Comparison of ENCODE assay signal across 12 cellular contexts in the genomic region with DNA sequence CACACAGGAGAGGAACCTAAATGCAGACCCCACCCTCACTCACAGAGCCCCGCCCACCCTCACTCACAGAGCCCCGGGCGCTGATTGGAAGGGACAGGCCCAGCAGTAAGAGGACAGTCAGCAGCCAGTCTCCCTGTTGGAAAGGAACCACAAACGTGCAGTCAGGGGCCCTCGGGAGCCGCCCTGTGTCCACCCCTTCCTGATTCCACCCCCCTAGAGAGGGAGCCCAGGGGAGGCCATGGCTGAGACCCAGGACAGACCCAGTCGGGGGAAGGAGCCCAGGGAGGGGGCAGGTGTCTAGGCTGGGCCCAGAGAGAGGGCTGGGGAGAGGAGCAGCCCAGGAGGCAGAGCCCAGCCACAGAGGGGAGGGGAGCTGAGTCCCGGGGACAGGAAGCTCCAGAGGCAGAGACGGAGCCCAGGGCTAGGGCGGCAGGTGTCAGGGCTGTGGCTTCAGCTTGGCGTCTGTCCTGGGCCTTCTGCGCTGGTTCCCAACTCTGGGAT. TPM values are rescaled to one million over a fixed set of nuclear protein-coding genes. Genes with fewer than 3 reads are reported as not detected.
DNase-seq lines count a peak whose midpoint lies in the region; ATAC-seq and TF ChIP-seq lines count a peak whose summit lies in the region.
"Not testable (repeated sequence)": the region's sequence is repeated elsewhere in the genome, so short reads cannot be mapped to it uniquely, and the experiment has no call there.
"Had no signal": no experiment of that assay in that cellular context is flagged by ENCODE, and none has a peak within 500 bp of the region (broad histone marks: within the 10 kb centered on the region; RNA-seq: fewer than 3 reads in every experiment).

No MANE protein-coding gene starts in this region.

- H3K27me3 Mint-ChIP-seq in activated T-helper 17 cell treated with anti-CD3 and anti-CD28 coated beads, Interleukin-2, amount 50 U/mL, for 72 hours: not testable (repeated sequence)
- H3K27me3 Mint-ChIP-seq in nephron (ENCODE audit: low read depth): peaks cover 12% of the 10 kb centered on the region

- not testable (repeated sequence) for H3K27ac Mint-ChIP-seq in activated T-helper 17 cell treated with anti-CD3 and anti-CD28 coated beads, Interleukin-2, amount 50 U/mL, for 72 hours
- peak overlapping the region in 2 of 3 experiments; percentile 30 to 48 for H3K27ac Mint-ChIP-seq in nephron

- not testable (repeated sequence) for H3K9me3 ChIP-seq in BE2C; HUES64 (ENCODE audit: insufficient read depth, low read depth, low read length); cardiac muscle cell (ENCODE audit: low read depth)

- H3K9me3 Mint-ChIP-seq in activated T-helper 17 cell treated with anti-CD3 and anti-CD28 coated beads, Interleukin-2, amount 50 U/mL, for 72 hours; nephron: not testable (repeated sequence)

- H3K36me3 ChIP-seq in BE2C; HUES64 (ENCODE audit: insufficient read depth, low read length); cardiac muscle cell: not testable (repeated sequence)

- DNase-seq in BE2C (peak; percentile 90), NCI-H82 (lab: John Stamatoyannopoulos, UW) (peak; percentile 36), cardiac muscle cell (ENCODE audit: low read depth in 1 of 2, low spot score in 1 of 2) (peak in 1 of 2 donors; percentile 78)

- H3K4me1 ChIP-seq in BE2C; HUES64 (ENCODE audit: insufficient read depth, low read length); cardiac muscle cell (ENCODE audit: low read depth): not testable (repeated sequence)

- H3K9ac ChIP-seq in HUES64 (ENCODE audit: low read depth, low read length): not testable (repeated sequence)

- not testable (repeated sequence) for H3K4me3 Mint-ChIP-seq in activated T-helper 17 cell treated with anti-CD3 and anti-CD28 coated beads, Interleukin-2, amount 50 U/mL, for 72 hours; nephron

- not testable (repeated sequence) for H3K36me3 Mint-ChIP-seq in activated T-helper 17 cell treated with anti-CD3 and anti-CD28 coated beads, Interleukin-2, amount 50 U/mL, for 72 hours (ENCODE audit: low read depth); nephron (ENCODE audit: low read depth)

- peak; percentile 23 for ATAC-seq in activated T-helper 17 cell treated with anti-CD3 and anti-CD28 coated beads, Interleukin-2, amount 50 U/mL, for 72 hours (replicated peaks)

- not testable (repeated sequence) for H3K27me3 ChIP-seq in BE2C; HUES64 (ENCODE audit: insufficient read depth, low read length); cardiac muscle cell

- 23% methylated on average over 9 of the region's 12 CpGs for WGBS in HUES64

- TF ChIP-seq CTCF in BE2C (IDR thresholded peaks at IDR 0.05; ENCODE audit: low read depth, low read length); cardiac muscle cell (IDR thresholded peaks at IDR 0.05; ENCODE audit: low read depth, low read length); nephron (IDR thresholded peaks at IDR 0.05; ENCODE audit: unreplicated experiment in 3 of 3): not testable (repeated sequence)

- H3K27ac ChIP-seq in HUES64 (ENCODE audit: low read depth, low read length): not testable (repeated sequence)
- peak overlapping the region; percentile 66 for H3K27ac ChIP-seq in cardiac muscle cell

- peaks cover 15% of the 10 kb centered on the region for H3K4me1 Mint-ChIP-seq in activated T-helper 17 cell treated with anti-CD3 and anti-CD28 coated beads, Interleukin-2, amount 50 U/mL, for 72 hours
- H3K4me1 Mint-ChIP-seq in nephron: peaks cover 17% of the 10 kb centered on the region

- H3K4me3 ChIP-seq in BE2C (ENCODE audit: low read depth, low read length); cardiac muscle cell: not testable (repeated sequence)
- H3K4me3 ChIP-seq in HUES64 (ENCODE audit: low read length): 0 out of 2 replicates have a peak overlapping the region, but pooled peaks have one; percentile 8

RNA-seq across cellular contexts. Expression of gene APOBEC3B, which starts 10.8 kb away (rescaled TPM):
- 0.43 TPM for polyA plus RNA-seq in BE2C (2012; ENCODE audit: insufficient read depth, insufficient read length, low read depth)
- 21.8 TPM for polyA plus RNA-seq in HUES64 (2013, experiment 1 of 2)
- polyA plus RNA-seq in HUES64 (2013, experiment 2 of 2): 22.9 TPM
- 10 to 100 TPM in 1 of 2 donors, 1 to 10 TPM in 1; 9.2 to 33.6 TPM for total RNA-seq in activated T-helper 17 cell treated with anti-CD3 and anti-CD28 coated beads, Interleukin-2, amount 50 U/mL, for 72 hours
- total RNA-seq in cardiac muscle cell: 1.1 and 6.5 TPM in 2 replicates
- 6.8 and 9.4 TPM in 2 replicates for polyA plus RNA-seq in cardiac muscle cell

RNA-seq across cellular contexts. Expression of gene APOBEC3C, which starts 21.1 kb away (rescaled TPM):
- polyA plus RNA-seq in BE2C (2012; ENCODE audit: insufficient read depth, insufficient read length, low read depth): 25.9 TPM
- polyA plus RNA-seq in HUES64 (2013, experiment 1 of 2): 15.7 TPM
- polyA plus RNA-seq in HUES64 (2013, experiment 2 of 2): 20.2 TPM
- total RNA-seq in activated T-helper 17 cell treated with anti-CD3 and anti-CD28 coated beads, Interleukin-2, amount 50 U/mL, for 72 hours: 100 to 1,000 TPM; 115 to 128 TPM
- 12.8 and 15.7 TPM in 2 replicates for total RNA-seq in cardiac muscle cell
- polyA plus RNA-seq in cardiac muscle cell: 71.7 and 84.0 TPM in 2 replicates

RNA-seq across cellular contexts. Expression of gene APOBEC3D, which starts 28.0 kb away (rescaled TPM):
- 0.43 TPM for polyA plus RNA-seq in BE2C (2012; ENCODE audit: insufficient read depth, insufficient read length, low read depth)
- 2.1 TPM for polyA plus RNA-seq in HUES64 (2013, experiment 1 of 2)
- 5.2 TPM for polyA plus RNA-seq in HUES64 (2013, experiment 2 of 2)
- 10 to 100 TPM; 30.7 to 51.8 TPM for total RNA-seq in activated T-helper 17 cell treated with anti-CD3 and anti-CD28 coated beads, Interleukin-2, amount 50 U/mL, for 72 hours
- total RNA-seq in cardiac muscle cell: 2.0 and 4.3 TPM in 2 replicates
- 0.99 and 1.3 TPM in 2 replicates for polyA plus RNA-seq in cardiac muscle cell

RNA-seq across cellular contexts. Expression of gene APOBEC3A, which starts 35.5 kb away (rescaled TPM):
- not detected for polyA plus RNA-seq in BE2C (2012; ENCODE audit: insufficient read depth, insufficient read length, low read depth)
- not detected for polyA plus RNA-seq in HUES64 (2013, experiment 1 of 2)
- polyA plus RNA-seq in HUES64 (2013, experiment 2 of 2): not detected
- total RNA-seq in activated T-helper 17 cell treated with anti-CD3 and anti-CD28 coated beads, Interleukin-2, amount 50 U/mL, for 72 hours: not detected
- total RNA-seq in cardiac muscle cell: 0.18 TPM in 1 of 2 replicates, not detected in the other
- not detected in 2 replicates for polyA plus RNA-seq in cardiac muscle cell
- total RNA-seq: A172; CD4-positive, CD25-positive, alpha-beta regulatory T cell; mucosa of gallbladder; T-helper 2 cell treated with Interferon-gamma antibody and Interleukin-4, amounts not matched to agents 100 ng/mL and 5 ng/mL, for 36 hours had no signal
- polyA plus RNA-seq: IgD-negative memory B cell, smooth muscle cell had no signal

RNA-seq across cellular contexts. Expression of gene APOBEC3F, which starts 47.7 kb away (rescaled TPM):
- 4.6 TPM for polyA plus RNA-seq in BE2C (2012; ENCODE audit: insufficient read depth, insufficient read length, low read depth)
- 2.4 TPM for polyA plus RNA-seq in HUES64 (2013, experiment 1 of 2)
- polyA plus RNA-seq in HUES64 (2013, experiment 2 of 2): 4.2 TPM
- total RNA-seq in activated T-helper 17 cell treated with anti-CD3 and anti-CD28 coated beads, Interleukin-2, amount 50 U/mL, for 72 hours: 10 to 100 TPM; 20.4 to 32.5 TPM
- total RNA-seq in cardiac muscle cell: 11.8 and 12.9 TPM in 2 replicates
- polyA plus RNA-seq in cardiac muscle cell: 24.2 and 25.0 TPM in 2 replicates
